Comparison of ENCODE assay signal across 8 cellular contexts in genomic region chr17:5438716-5439445, GRCh38. TPM values are rescaled to one million over a fixed set of nuclear protein-coding genes. Genes with fewer than 3 reads are reported as not detected.
DNase-seq lines count a peak whose midpoint lies in the region; ATAC-seq and TF ChIP-seq lines count a peak whose summit lies in the region.

A gene with protein sequence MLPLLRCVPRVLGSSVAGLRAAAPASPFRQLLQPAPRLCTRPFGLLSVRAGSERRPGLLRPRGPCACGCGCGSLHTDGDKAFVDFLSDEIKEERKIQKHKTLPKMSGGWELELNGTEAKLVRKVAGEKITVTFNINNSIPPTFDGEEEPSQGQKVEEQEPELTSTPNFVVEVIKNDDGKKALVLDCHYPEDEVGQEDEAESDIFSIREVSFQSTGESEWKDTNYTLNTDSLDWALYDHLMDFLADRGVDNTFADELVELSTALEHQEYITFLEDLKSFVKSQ (minus strand): TSS chr17:5439155. CDS start chr17:5439073, 82 bp downstream.

- H3K9me3 ChIP-seq in OCI-LY7 (ENCODE audit: low read length) (no peaks in the 10 kb centered on the region), mucosa of descending colon (no peaks in the 10 kb centered on the region)

- H3K27ac ChIP-seq in OCI-LY7 (ENCODE audit: low read depth, low read length, poor library complexity, severe bottlenecking): peak within 1 kb of the TSS; percentile 58

- H3K4me2 ChIP-seq in OCI-LY7 (ENCODE audit: low read length): peak within 1 kb of the TSS; percentile 93

- H4K20me1 ChIP-seq in OCI-LY7 (ENCODE audit: insufficient read depth, low read length): peaks cover 23% of the 10 kb centered on the region; the same call in 1 of the 2 replicates

- TF ChIP-seq CTCF in OCI-LY7 (conservative IDR thresholded peaks at IDR 0.05; ENCODE audit: low read length) (peak; percentile 94), epithelial cell of esophagus (IDR thresholded peaks at IDR 0.05; ENCODE audit: insufficient read depth, low read depth, low read length, missing control alignments) (peak; percentile 81), mucosa of descending colon (IDR thresholded peaks at IDR 0.05) (peak; percentile 100)

- H3K4me1 ChIP-seq in OCI-LY7 (ENCODE audit: insufficient read depth, low read length, poor library complexity, severe bottlenecking) (peaks cover 27% of the 10 kb centered on the region), mucosa of descending colon (ENCODE audit: low read depth) (peaks cover 16% of the 10 kb centered on the region)

- no TSS peak for BruUV-seq in OCI-LY7 (replicated peaks; lab: Mats Ljungman, UMichigan)

- CTCF ChIA-PET in OCI-LY7 (lab: Charles Lee; ENCODE audit: unreplicated experiment): interaction anchor here (0.6 to 1.8 kb wide), 8 partner anchors 10 to 648 kb away, joined by 3 to 4 read pairs (median 4); partner anchors contain the start of genes DERL2, DHX33, MIS12 and NUP88

- peak; percentile 83 for ATAC-seq in GM21423 (IDR thresholded peaks at IDR 0.05; ENCODE audit: unreplicated experiment)
- peak; percentile 98 for ATAC-seq in mucosa of descending colon

- POLR2A ChIA-PET in OCI-LY7 (lab: Charles Lee): interaction anchor here (0.6 to 1.0 kb wide), 4 partner anchors 14 to 1806 kb away, joined by 3 to 5 read pairs (median 3); partner anchors contain the start of gene NUP88

- peak; percentile 67 for DNase-seq in DMS 273 treated with DMSO at 0.1 percent for 48 hours (lab: John Stamatoyannopoulos, UW)
- DNase-seq in HuH-7 (ENCODE audit: low spot score): peak; percentile 68
- peak; percentile 96 for DNase-seq in OCI-LY7 (ENCODE audit: low spot score)
- DNase-seq in activated T-cell treated with anti-CD3 and anti-CD28 coated beads for 1 hour (ENCODE audit: low read depth): peak; percentile 88
- DNase-seq in epithelial cell of esophagus (ENCODE audit: low read depth): peak; percentile 94
- peak; percentile 94 to 97 (median 97) for DNase-seq in mucosa of descending colon
- peak; percentile 88 for DNase-seq in stimulated activated CD8-positive, alpha-beta memory T cell treated with anti-CD3 and anti-CD28 coated beads, Interleukin-4, amount 100 ng/mL, for 24 hours (ENCODE audit: low read depth)

- H3K36me3 ChIP-seq in OCI-LY7 (ENCODE audit: insufficient read depth, low read length) (peaks cover 83% of the 10 kb centered on the region), mucosa of descending colon (ENCODE audit: low read depth) (no peaks in the 10 kb centered on the region)

- H3K9me2 ChIP-seq in OCI-LY7 (ENCODE audit: insufficient read depth, low read length): no peaks in the 10 kb centered on the region

- peak within 1 kb of the TSS; percentile 56; the same call in 1 of the 2 replicates for H2AFZ ChIP-seq in OCI-LY7 (ENCODE audit: low read length)

- peaks cover 39% of the 10 kb centered on the region for H3K79me2 ChIP-seq in OCI-LY7 (ENCODE audit: insufficient read depth, low read depth, low read length)

- intact Hi-C loops in OCI-LY7 (cut with micrococcal nuclease; ENCODE audit: unreplicated experiment): loop anchor here (1.0 to 5.0 kb wide), 4 partner anchors 20 to 242 kb away; partner anchors contain the start of genes DHX33 and NUP88
- intact Hi-C loops in mucosa of descending colon (cut with DNase I, micrococcal nuclease): no loop called here

- H3K4me3 ChIP-seq in OCI-LY7 (ENCODE audit: low read depth, low read length, poor library complexity, severe bottlenecking) (peak within 1 kb of the TSS; percentile 84), epithelial cell of esophagus (ENCODE audit: low read length) (peak within 1 kb of the TSS; percentile 86), mucosa of descending colon (peak within 1 kb of the TSS; percentile 54)

RNA-seq across cellular contexts. Expression of the gene that starts here (rescaled TPM):
- total RNA-seq in OCI-LY7 (2014; rRNA removed; shearing (Covaris generic)): 257 and 260 TPM in 2 replicates
- total RNA-seq in OCI-LY7 (2022) (264 and 322 TPM in 2 replicates), mucosa of descending colon (100 to 1,000 TPM in 2 of 3 donors, 10 to 100 TPM in 1; 81.0 to 145 (median 101) TPM)

Comparison
In these comparisons a context has a peak if more than half of its experiments do, and no peak if none do; other contexts are left out.
1. Peak in every context shown above with its lines: DNase-seq, ATAC-seq, H3K4me3 ChIP-seq and H3K27ac ChIP-seq.